Comparison of ENCODE assay signal across 8 cellular contexts in the genomic region with DNA sequence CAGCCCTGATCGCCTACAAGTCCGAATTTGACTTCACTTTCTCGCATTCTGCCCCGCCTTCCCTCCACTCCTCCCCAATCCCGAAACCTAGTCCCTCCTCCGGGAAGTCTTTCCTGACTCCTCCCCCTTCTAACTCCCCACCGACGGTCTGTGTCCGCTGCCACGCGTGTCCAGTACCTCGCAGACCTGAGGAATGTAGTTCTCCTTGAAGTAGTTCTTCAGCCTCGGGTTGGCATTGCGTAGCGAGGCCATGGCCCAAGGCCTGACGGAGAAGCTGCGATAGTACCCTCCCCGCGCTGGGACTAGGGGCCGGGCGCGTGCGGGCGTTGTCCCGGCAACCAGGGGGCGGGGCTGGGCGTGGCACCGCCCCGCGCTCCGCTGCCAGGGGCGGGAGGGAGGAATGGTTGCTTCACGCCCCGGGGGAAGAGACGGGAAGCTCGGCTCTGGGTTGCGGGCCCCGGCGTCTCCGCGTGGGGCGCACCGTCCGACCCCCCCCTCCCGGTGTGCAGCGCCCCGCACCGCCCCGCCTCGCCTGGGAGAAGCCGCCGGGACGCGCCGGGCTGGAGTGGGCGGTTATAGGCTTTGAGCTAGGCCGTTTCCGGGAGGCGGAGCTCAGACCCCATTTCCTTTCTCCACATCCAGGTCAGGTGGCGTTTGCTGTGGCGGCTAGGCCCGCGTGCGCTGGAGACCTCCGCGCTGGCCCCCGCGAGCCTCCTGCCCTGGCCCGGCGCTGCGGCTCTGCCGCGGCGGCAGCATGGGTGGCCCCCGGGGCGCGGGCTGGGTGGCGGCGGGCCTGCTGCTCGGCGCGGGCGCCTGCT. TPM values are rescaled to one million over a fixed set of nuclear protein-coding genes. Genes with fewer than 3 reads are reported as not detected.
DNase-seq lines count a peak whose midpoint lies in the region; ATAC-seq and TF ChIP-seq lines count a peak whose summit lies in the region.

TSS of gene ARMC10 (plus strand) at position 622 of the 818 bp plus-strand sequence. CDS start at position 755, 133 bp downstream.
TSS of gene FBXL13 (minus strand) at position 278 of the 818 bp plus-strand sequence.

- CTCF ChIA-PET in CD8-positive, alpha-beta memory T cell (lab: Charles Lee): interaction anchor here (1.0 to 4.0 kb wide), 5 partner anchors 9 to 74 kb away, joined by 4 to 19 read pairs (median 6); partner anchors contain the start of gene NAPEPLD
- CTCF ChIA-PET in activated CD8-positive, alpha-beta T cell treated with anti-CD3 and anti-CD28 coated beads for 36 hours (lab: Charles Lee): interaction anchor here (0.7 to 2.6 kb wide), 11 partner anchors 9 to 317 kb away, joined by 3 to 8 read pairs (median 4); no protein-coding TSS in a partner anchor

- peak within 1 kb of the TSS; percentile 82 for H3K4me3 ChIP-seq in CD8-positive, alpha-beta memory T cell (ENCODE audit: low read length)
- H3K4me3 ChIP-seq in HL-60 (replicated peaks; ENCODE audit: insufficient read depth, low read length) (peak within 1 kb of the TSS; percentile 79), ectodermal cell (ENCODE audit: insufficient read depth, low read depth, low read length) (peak within 1 kb of the TSS; percentile 82)

- peaks cover 34 to 51% (median 47%) of the 10 kb centered on the region in 3 donors for H3K4me1 Mint-ChIP-seq in CD8-positive, alpha-beta memory T cell
- peaks cover 45% of the 10 kb centered on the region for H3K4me1 Mint-ChIP-seq in activated CD8-positive, alpha-beta T cell treated with anti-CD3 and anti-CD28 coated beads for 36 hours (ENCODE audit: low read depth)

- H3K27ac ChIP-seq in CD8-positive, alpha-beta memory T cell (ENCODE audit: low read depth, low read length): peak within 1 kb of the TSS; percentile 78
- peak within 1 kb of the TSS; percentile 76 for H3K27ac ChIP-seq in HL-60 (replicated peaks)
- peak within 1 kb of the TSS; percentile 78 for H3K27ac ChIP-seq in ectodermal cell (ENCODE audit: insufficient read depth, low read depth, low read length, poor library complexity, severe bottlenecking)

- POLR2A ChIA-PET in CD8-positive, alpha-beta memory T cell (lab: Charles Lee): interaction anchor here (1.0 to 1.5 kb wide), 3 partner anchors 10 to 326 kb away, joined by 4 read pairs; partner anchors contain the start of gene FAM185A
- POLR2A ChIA-PET in activated CD8-positive, alpha-beta T cell treated with anti-CD3 and anti-CD28 coated beads for 36 hours (lab: Charles Lee): interaction anchor here (0.6 to 2.4 kb wide), 7 partner anchors 10 to 326 kb away, joined by 3 to 15 read pairs (median 5); partner anchors contain the start of genes FAM185A and NAPEPLD

- peaks cover 0 to 20% (median 2%) of the 10 kb centered on the region in 3 donors for H3K36me3 Mint-ChIP-seq in CD8-positive, alpha-beta memory T cell
- H3K36me3 Mint-ChIP-seq in activated CD8-positive, alpha-beta T cell treated with anti-CD3 and anti-CD28 coated beads for 36 hours (ENCODE audit: low read depth): peaks cover 25% of the 10 kb centered on the region

- peak; percentile 11 for TF ChIP-seq CTCF in HL-60 (IDR thresholded peaks at IDR 0.05; ENCODE audit: insufficient read depth, low read length)
- TF ChIP-seq CTCF in activated CD8-positive, alpha-beta T cell treated with anti-CD3 and anti-CD28 coated beads for 36 hours (IDR thresholded peaks at IDR 0.05): no peak

- 1 to 3% methylated on average over 83 of the region's 83 CpGs for WGBS in ectodermal cell, 2 experiments

- no peaks in the 10 kb centered on the region for H3K27me3 ChIP-seq in CD8-positive, alpha-beta memory T cell (ENCODE audit: insufficient read depth, low read length, poor library complexity, severe bottlenecking)
- H3K27me3 ChIP-seq in HL-60 (ENCODE audit: insufficient read depth, poor library complexity, severe bottlenecking) (no peaks in the 10 kb centered on the region), ectodermal cell (ENCODE audit: control insufficient read depth, insufficient read depth, low read length, poor library complexity, severe bottlenecking) (no peaks in the 10 kb centered on the region)

- no peaks in the 10 kb centered on the region for H3K9me3 ChIP-seq in CD8-positive, alpha-beta memory T cell (ENCODE audit: low read length)
- no peaks in the 10 kb centered on the region for H3K9me3 ChIP-seq in ectodermal cell (ENCODE audit: control insufficient read depth, low read length)

- DNase-seq in CD8-positive, alpha-beta memory T cell: peak; percentile 81 to 92 (median 89)
- DNase-seq in HL-60 (ENCODE audit: low read depth in 1 of 2, low spot score in 1 of 2): peak; percentile 87 to 93
- peak; percentile 76 for DNase-seq in NCI-H82 treated with DMSO at 0.1 percent for 48 hours (lab: John Stamatoyannopoulos, UW; ENCODE audit: unreplicated experiment)
- DNase-seq in activated CD8-positive, alpha-beta T cell treated with anti-CD3 and anti-CD28 coated beads for 36 hours: peak; percentile 93
- peak; percentile 94 for DNase-seq in medulla oblongata (ENCODE audit: extremely low spot score)
- DNase-seq in stimulated activated CD4-positive, alpha-beta T cell treated with anti-CD3 and anti-CD28 coated beads, TNF-alpha, amount 100 ng/mL, for 48 hours (ENCODE audit: low read depth in 3 of 3): peak; percentile 79 to 85 (median 83)

- no peaks in the 10 kb centered on the region for H3K27me3 Mint-ChIP-seq in CD8-positive, alpha-beta memory T cell
- H3K27me3 Mint-ChIP-seq in activated CD8-positive, alpha-beta T cell treated with anti-CD3 and anti-CD28 coated beads for 36 hours: no peaks in the 10 kb centered on the region

- peak; percentile 90 for ATAC-seq in GM19463 (IDR thresholded peaks at IDR 0.05; ENCODE audit: unreplicated experiment)
- ATAC-seq in activated CD8-positive, alpha-beta T cell treated with anti-CD3 and anti-CD28 coated beads for 36 hours: peak; percentile 81

- peak within 1 kb of the TSS; percentile 94 to 100 (median 98) for H3K4me3 Mint-ChIP-seq in CD8-positive, alpha-beta memory T cell
- peak within 1 kb of the TSS; percentile 94 for H3K4me3 Mint-ChIP-seq in activated CD8-positive, alpha-beta T cell treated with anti-CD3 and anti-CD28 coated beads for 36 hours

- H3K36me3 ChIP-seq in CD8-positive, alpha-beta memory T cell (ENCODE audit: insufficient read depth, low read length): no peaks in the 10 kb centered on the region
- no peaks in the 10 kb centered on the region for H3K36me3 ChIP-seq in ectodermal cell (ENCODE audit: control insufficient read depth, insufficient read depth, low read length)

- intact Hi-C loops in activated CD8-positive, alpha-beta T cell treated with anti-CD3 and anti-CD28 coated beads for 36 hours (cut with micrococcal nuclease): loop anchor here (5.0 kb wide), 1 partner anchor 73 kb away; the partner anchor contains the start of gene NAPEPLD

- H3K9me3 Mint-ChIP-seq in CD8-positive, alpha-beta memory T cell: no peaks in the 10 kb centered on the region
- H3K9me3 Mint-ChIP-seq in activated CD8-positive, alpha-beta T cell treated with anti-CD3 and anti-CD28 coated beads for 36 hours: no peaks in the 10 kb centered on the region

- peaks cover 23% of the 10 kb centered on the region for H3K4me1 ChIP-seq in CD8-positive, alpha-beta memory T cell (ENCODE audit: insufficient read depth, low read length)
- no peaks in the 10 kb centered on the region for H3K4me1 ChIP-seq in ectodermal cell (ENCODE audit: control insufficient read depth, insufficient read depth, low read length)

- H3K27ac Mint-ChIP-seq in CD8-positive, alpha-beta memory T cell: peak within 1 kb of the TSS; percentile 88 to 98 (median 97)
- H3K27ac Mint-ChIP-seq in activated CD8-positive, alpha-beta T cell treated with anti-CD3 and anti-CD28 coated beads for 36 hours: peak within 1 kb of the TSS; percentile 97

RNA-seq across cellular contexts. Expression of gene ARMC10, which starts in this region (rescaled TPM):
- 10 to 100 TPM; 56.6 to 57.3 TPM for total RNA-seq in CD8-positive, alpha-beta memory T cell
- 44.1 TPM for polyA plus RNA-seq in CD8-positive, alpha-beta memory T cell
- 10 to 100 TPM; 37.6 to 44.0 TPM for total RNA-seq in activated CD8-positive, alpha-beta T cell treated with anti-CD3 and anti-CD28 coated beads for 36 hours
- 58.7 TPM for polyA plus RNA-seq in ectodermal cell (2013, experiment 1 of 4)
- 49.1 TPM for polyA plus RNA-seq in ectodermal cell (2013, experiment 2 of 4)
- 49.4 TPM for polyA plus RNA-seq in ectodermal cell (2013, experiment 3 of 4)
- 54.1 TPM for polyA plus RNA-seq in ectodermal cell (2013, experiment 4 of 4)

RNA-seq across cellular contexts. Expression of gene FBXL13, which starts in this region (rescaled TPM):
- under 1 TPM; 0.62 to 0.66 TPM for total RNA-seq in CD8-positive, alpha-beta memory T cell
- polyA plus RNA-seq in CD8-positive, alpha-beta memory T cell: 0.43 TPM
- total RNA-seq in activated CD8-positive, alpha-beta T cell treated with anti-CD3 and anti-CD28 coated beads for 36 hours: 1 to 10 TPM in 1 of 2 experiments, under 1 TPM in 1; 0.96 to 1.4 TPM
- polyA plus RNA-seq in ectodermal cell (2013, experiment 1 of 4): 3.2 TPM
- polyA plus RNA-seq in ectodermal cell (2013, experiment 2 of 4): 2.9 TPM
- polyA plus RNA-seq in ectodermal cell (2013, experiment 3 of 4): 3.4 TPM
- polyA plus RNA-seq in ectodermal cell (2013, experiment 4 of 4): 2.4 TPM

Comparison
In these comparisons a context has a peak if more than half of its experiments do, and no peak if none do; other contexts are left out.
1. Peak in every context shown above with its lines: DNase-seq, ATAC-seq, H3K4me3 ChIP-seq and H3K27ac ChIP-seq.